ENCODE assay signal across 19 cellular contexts in genomic region chr11:19607656-19608360, GRCh38.
"Had no signal": no experiment of that assay in that cellular context is flagged by ENCODE, and none has a peak within 500 bp of the region (broad histone marks: within the 10 kb centered on the region; RNA-seq: fewer than 3 reads in every experiment).

No MANE protein-coding gene starts in this region.

- H3K4me3 Mint-ChIP-seq: activated CD4-positive, alpha-beta T cell treated with anti-CD3 and anti-CD28 coated beads, Interleukin-2, amount 10 ng/mL, durations not matched to agents 24 days and 14 days; activated CD8-positive, alpha-beta T cell treated with anti-CD3 and anti-CD28 coated beads, Interleukin-2, amount 10 ng/mL, durations not matched to agents 7 days and 5 days; activated T-cell treated with anti-CD3 and anti-CD28 coated beads, Interleukin-2, amount 50 U/mL, for 72 hours; natural killer cell; type B pancreatic cell had no signal

- ATAC-seq: activated CD8-positive, alpha-beta T cell treated with anti-CD3 and anti-CD28 coated beads, Interleukin-2, amount 10 ng/mL, durations not matched to agents 7 days and 5 days; activated naive CD4-positive, alpha-beta T cell treated with anti-CD3 and anti-CD28 coated beads, Interleukin-2, amount 50 U/mL, for 72 hours; activated T-cell treated with anti-CD3 and anti-CD28 coated beads, Interleukin-2, amount 50 U/mL, for 72 hours; heart left ventricle; left colon; mucosa of descending colon; natural killer cell; right cardiac atrium; stimulated activated naive CD8-positive, alpha-beta T cell treated with anti-CD3 and anti-CD28 coated beads, Interleukin-15, Interleukin-2, amounts not matched to agents 100 U/mL and 50 U/mL, for 24 hours had no signal

- H3K27me3 ChIP-seq: heart left ventricle had no signal

- H3K9me3 Mint-ChIP-seq: activated CD4-positive, alpha-beta T cell treated with anti-CD3 and anti-CD28 coated beads, Interleukin-2, amount 10 ng/mL, durations not matched to agents 24 days and 14 days had no signal

- H3K4me3 ChIP-seq: heart left ventricle, mucosa of descending colon, smooth muscle cell had no signal

- H3K36me3 ChIP-seq: heart left ventricle had no signal

- H3K27ac Mint-ChIP-seq: activated CD4-positive, alpha-beta T cell treated with anti-CD3 and anti-CD28 coated beads, Interleukin-2, amount 10 ng/mL, durations not matched to agents 24 days and 14 days; activated CD8-positive, alpha-beta T cell treated with anti-CD3 and anti-CD28 coated beads, Interleukin-2, amount 10 ng/mL, durations not matched to agents 7 days and 5 days; activated naive CD4-positive, alpha-beta T cell treated with anti-CD3 and anti-CD28 coated beads, Interleukin-2, amount 50 U/mL, for 72 hours; activated T-cell treated with anti-CD3 and anti-CD28 coated beads, Interleukin-2, amount 50 U/mL, for 72 hours; natural killer cell; type B pancreatic cell had no signal

- H3K27me3 Mint-ChIP-seq: activated CD4-positive, alpha-beta T cell treated with anti-CD3 and anti-CD28 coated beads, Interleukin-2, amount 10 ng/mL, durations not matched to agents 24 days and 14 days had no signal

- FAIRE-seq: frontal cortex, TTC549 had no signal

- DNase-seq: activated CD4-positive, alpha-beta T cell treated with anti-CD3 and anti-CD28 coated beads, Interleukin-2, amount 10 ng/mL, durations not matched to agents 24 days and 14 days; activated CD4-positive, CD25-positive, alpha-beta regulatory T cell; activated CD8-positive, alpha-beta memory T cell treated with anti-CD3 and anti-CD28 coated beads, Interleukin-2, amount 50 U/mL, for 4 hours; activated CD8-positive, alpha-beta T cell treated with anti-CD3 and anti-CD28 coated beads, Interleukin-2, amount 10 ng/mL, durations not matched to agents 7 days and 5 days; activated gamma-delta T cell; activated T-cell treated with anti-CD3 and anti-CD28 coated beads, Interleukin-2, amount 50 U/mL, for 72 hours; effector CD8-positive, alpha-beta T cell; heart left ventricle; left colon; mucosa of descending colon; natural killer cell; right cardiac atrium; stimulated activated naive CD8-positive, alpha-beta T cell treated with anti-CD3 and anti-CD28 coated beads, Interleukin-15, Interleukin-2, amounts not matched to agents 100 U/mL and 50 U/mL, for 24 hours; SW 1271 had no signal

- H3K4me1 Mint-ChIP-seq: activated CD4-positive, alpha-beta T cell treated with anti-CD3 and anti-CD28 coated beads, Interleukin-2, amount 10 ng/mL, durations not matched to agents 24 days and 14 days; natural killer cell had no signal

- H3K36me3 Mint-ChIP-seq: natural killer cell had no signal

- H3K27ac ChIP-seq: heart left ventricle had no signal
